1 cellular context compared by ENCODE assay signal in genomic region chr1:245566952-245567351, GRCh38.
TF ChIP-seq lines count a peak whose summit lies in the region.

No MANE protein-coding gene starts in this region.

TF ChIP-seq in SK-N-SH, 30 proteins besides CTCF, POLR2A, EP300 and RAD21 (continued from another document):
- TF ChIP-seq REST (IDR thresholded peaks at IDR 0.05; ENCODE audit: low read depth, low read length) = no peak
- TF ChIP-seq ZBTB33 (IDR thresholded peaks at IDR 0.05; ENCODE audit: borderline replicate concordance, low read depth) = no peak
- TF ChIP-seq GABPA (IDR thresholded peaks at IDR 0.05; ENCODE audit: low read depth) = no peak
- no peak for TF ChIP-seq USF1 (IDR thresholded peaks at IDR 0.05; ENCODE audit: borderline replicate concordance, low read depth)
- no peak for TF ChIP-seq USF2 (IDR thresholded peaks at IDR 0.05; ENCODE audit: borderline replicate concordance, low read depth, low read length)
- no peak for TF ChIP-seq MAX (IDR thresholded peaks at IDR 0.05; ENCODE audit: low read depth)
- peak; percentile 95 for TF ChIP-seq RCOR1 (IDR thresholded peaks at IDR 0.05; ENCODE audit: low read length)
- peak; percentile 48 for TF ChIP-seq PBX3 (IDR thresholded peaks at IDR 0.05)
- no peak for TF ChIP-seq EZH2phosphoT487 (IDR thresholded peaks at IDR 0.05; ENCODE audit: borderline replicate concordance, low read depth)
- TF ChIP-seq SIN3A (IDR thresholded peaks at IDR 0.05; ENCODE audit: borderline replicate concordance, low read depth, low read length) = 0 out of 2 replicates have a peak, but pooled peaks have one; percentile 23
- no peak for TF ChIP-seq RXRA (IDR thresholded peaks at IDR 0.05; ENCODE audit: borderline replicate concordance, low read depth)
- no peak for TF ChIP-seq NRF1 (IDR thresholded peaks at IDR 0.05; ENCODE audit: low read depth, low read length)
- TF ChIP-seq MEF2A (IDR thresholded peaks at IDR 0.05; ENCODE audit: borderline replicate concordance, low read depth) = no peak
- TF ChIP-seq NFIC (IDR thresholded peaks at IDR 0.05; ENCODE audit: borderline replicate concordance) = no peak
- peak; percentile 68 for TF ChIP-seq FOXJ3 (CRISPR knock-in tag; IDR thresholded peaks at IDR 0.05)
- TF ChIP-seq JUND (IDR thresholded peaks at IDR 0.05) = no peak
- peak; percentile 73 for TF ChIP-seq TCF12 (IDR thresholded peaks at IDR 0.05)
TF ChIP-seq in SK-N-SH: peak in this region for 11.
